Comparison of ENCODE assay signal across 13 cellular contexts in genomic region chr17:180380-181212, GRCh38. TPM values are rescaled to one million over a fixed set of nuclear protein-coding genes. Genes with fewer than 3 reads are reported as not detected.
DNase-seq lines count a peak whose midpoint lies in the region; ATAC-seq and TF ChIP-seq lines count a peak whose summit lies in the region.
"Had no signal": no experiment of that assay in that cellular context is flagged by ENCODE, and none has a peak within 500 bp of the region (broad histone marks: within the 10 kb centered on the region; RNA-seq: fewer than 3 reads in every experiment).

No MANE protein-coding gene starts in this region.

- H3K36me3 Mint-ChIP-seq in nephron progenitor cell (ENCODE audit: low read depth): no peaks in the 10 kb centered on the region

- peak overlapping the region; percentile 50 to 75 (median 64) for H3K4me3 ChIP-seq in heart left ventricle
- H3K4me3 ChIP-seq in vagina: peak overlapping the region; percentile 49 to 59
- H3K4me3 ChIP-seq: BLaER1 treated with 17β-estradiol and CSF1 and Interleukin-3, amounts not matched to agents 10 nM and 100 nM had no signal

- no peaks in the 10 kb centered on the region for H3K9me3 Mint-ChIP-seq in stimulated activated naive CD8-positive, alpha-beta T cell treated with anti-CD3 and anti-CD28 coated beads, Interleukin-15, amount 100 ng/mL, for 72 hours
- no peaks in the 10 kb centered on the region for H3K9me3 Mint-ChIP-seq in nephron progenitor cell

- H3K27ac ChIP-seq in heart left ventricle: peak overlapping the region; percentile 57 to 92 (median 84)
- peak overlapping the region; percentile 69 for H3K27ac ChIP-seq in vagina
- H3K27ac ChIP-seq: BLaER1 treated with 17β-estradiol and CSF1 and Interleukin-3, amounts not matched to agents 10 nM and 100 nM; VCaP had no signal

- H3K36me3 ChIP-seq in heart left ventricle (no peaks in the 10 kb centered on the region), vagina (no peaks in the 10 kb centered on the region)
- H3K36me3 ChIP-seq: BLaER1 treated with 17β-estradiol and CSF1 and Interleukin-3, amounts not matched to agents 10 nM and 100 nM had no signal

- peak; percentile 24 for ATAC-seq in stimulated activated naive CD8-positive, alpha-beta T cell treated with anti-CD3 and anti-CD28 coated beads, Interleukin-15, amount 100 ng/mL, for 72 hours
- no peak for ATAC-seq in stimulated activated naive CD8-positive, alpha-beta T cell treated with anti-CD3 and anti-CD28 coated beads, Interleukin-15, Interleukin-2, amounts not matched to agents 100 U/mL and 50 U/mL, for 24 hours
- ATAC-seq in heart left ventricle: peak in 3 of 4 donors; percentile 29 to 44 (median 36)
- no peak for ATAC-seq in HG03095 (IDR thresholded peaks at IDR 0.05; ENCODE audit: unreplicated experiment)

- no peak for DNase-seq in stimulated activated naive CD8-positive, alpha-beta T cell treated with anti-CD3 and anti-CD28 coated beads, Interleukin-15, amount 100 ng/mL, for 72 hours
- DNase-seq in stimulated activated naive CD8-positive, alpha-beta T cell treated with anti-CD3 and anti-CD28 coated beads, Interleukin-15, Interleukin-2, amounts not matched to agents 100 U/mL and 50 U/mL, for 24 hours: no peak
- DNase-seq in heart left ventricle (peak in 4 of 5 donors; percentile 26 to 53 (median 46)), nephron progenitor cell (peak; percentile 65), vagina (ENCODE audit: extremely low spot score in 2 of 2) (no peak), superior temporal gyrus (ENCODE audit: extremely low spot score) (no peak), midbrain (lab: John Stamatoyannopoulos, UW) (no peak)
- DNase-seq: activated effector memory CD4-positive, alpha-beta T cell treated with Interleukin-2 at 50 U/mL for 16 hours; effector CD8-positive, alpha-beta T cell; stimulated activated naive CD4-positive, alpha-beta T cell had no signal

- peaks cover 0 to 45% (median 25%) of the 10 kb centered on the region in 9 donors for H3K27me3 ChIP-seq in heart left ventricle
- H3K27me3 ChIP-seq in vagina: peaks cover 7% of the 10 kb centered on the region

- TF ChIP-seq CTCF in heart left ventricle (IDR thresholded peaks at IDR 0.05) (peak in 1 of 12 donors; percentile 9), nephron progenitor cell (IDR thresholded peaks at IDR 0.05) (no peak), vagina (IDR thresholded peaks at IDR 0.05) (no peak)

- H3K4me3 Mint-ChIP-seq in stimulated activated naive CD8-positive, alpha-beta T cell treated with anti-CD3 and anti-CD28 coated beads, Interleukin-15, amount 100 ng/mL, for 72 hours: no peak overlapping the region
- no peak overlapping the region for H3K4me3 Mint-ChIP-seq in nephron progenitor cell

- H3K4me1 ChIP-seq in heart left ventricle (peaks cover 0 to 36% (median 14%) of the 10 kb centered on the region in 12 donors), vagina (peaks cover 37% of the 10 kb centered on the region)

- no peak overlapping the region for H3K27ac Mint-ChIP-seq in stimulated activated naive CD8-positive, alpha-beta T cell treated with anti-CD3 and anti-CD28 coated beads, Interleukin-15, amount 100 ng/mL, for 72 hours
- no peak overlapping the region for H3K27ac Mint-ChIP-seq in nephron progenitor cell

- H3K9me3 ChIP-seq in heart left ventricle: no peaks in the 10 kb centered on the region
- no peaks in the 10 kb centered on the region for H3K9me3 ChIP-seq in vagina
- H3K9me3 ChIP-seq: BLaER1 treated with 17β-estradiol and CSF1 and Interleukin-3, amounts not matched to agents 10 nM and 100 nM had no signal

- peaks cover 73% of the 10 kb centered on the region for H3K27me3 Mint-ChIP-seq in stimulated activated naive CD8-positive, alpha-beta T cell treated with anti-CD3 and anti-CD28 coated beads, Interleukin-15, amount 100 ng/mL, for 72 hours
- H3K27me3 Mint-ChIP-seq in nephron progenitor cell (ENCODE audit: low read depth, poor library complexity): peaks cover 42% of the 10 kb centered on the region

- intact Hi-C loops in heart left ventricle (cut with DNase I) (loop anchor here in 3 of 10 donors (5.0 kb wide), 2 partner anchors 52 to 207 kb away; no protein-coding TSS in a partner anchor), vagina (cut with DNase I) (no loop called here)

- peaks cover 7% of the 10 kb centered on the region for H3K4me1 Mint-ChIP-seq in stimulated activated naive CD8-positive, alpha-beta T cell treated with anti-CD3 and anti-CD28 coated beads, Interleukin-15, amount 100 ng/mL, for 72 hours
- H3K4me1 Mint-ChIP-seq in nephron progenitor cell: peaks cover 29% of the 10 kb centered on the region

- no peak for TF ChIP-seq POLR2A in heart left ventricle (IDR thresholded peaks at IDR 0.05)
- TF ChIP-seq POLR2A in vagina (IDR thresholded peaks at IDR 0.05): no peak

- WGBS in heart left ventricle, 4 donors: 1 to 3% (median 1%) methylated on average over 54 to 109 of the region's 109 CpGs

RNA-seq across cellular contexts. Expression of gene DOC2B, which starts 0.9 kb away (rescaled TPM):
- total RNA-seq in heart left ventricle (10 to 100 TPM in 2 of 9 donors, 1 to 10 TPM in 7; 1.7 to 13.0 (median 6.3) TPM), vagina (10.1 TPM)
- polyA plus RNA-seq in heart left ventricle: 1 to 10 TPM; 2.4 to 5.8 TPM

RNA-seq across cellular contexts. Expression of gene SCGB1C2, which starts 43.2 kb away (rescaled TPM):
- total RNA-seq in heart left ventricle (not detected), vagina (not detected)
- polyA plus RNA-seq in heart left ventricle: not detected

Comparison
In these comparisons a context has a peak if more than half of its experiments do, and no peak if none do; other contexts are left out.
1. ATAC-seq: peak in stimulated activated naive CD8-positive, alpha-beta T cell treated with anti-CD3 and anti-CD28 coated beads, Interleukin-15, amount 100 ng/mL, for 72 hours (single experiment) and heart left ventricle (3 of 4); none in stimulated activated naive CD8-positive, alpha-beta T cell treated with anti-CD3 and anti-CD28 coated beads, Interleukin-15, Interleukin-2, amounts not matched to agents 100 U/mL and 50 U/mL, for 24 hours (single experiment) and HG03095 (single experiment).
2. DNase-seq: peak in heart left ventricle (4 of 5) and nephron progenitor cell (single experiment); none in stimulated activated naive CD8-positive, alpha-beta T cell treated with anti-CD3 and anti-CD28 coated beads, Interleukin-15, amount 100 ng/mL, for 72 hours (0 of 2), stimulated activated naive CD8-positive, alpha-beta T cell treated with anti-CD3 and anti-CD28 coated beads, Interleukin-15, Interleukin-2, amounts not matched to agents 100 U/mL and 50 U/mL, for 24 hours (single experiment), vagina (0 of 2), superior temporal gyrus (single experiment) and midbrain (single experiment).